ENCODE assay signal across 23 cellular contexts in the genomic region with DNA sequence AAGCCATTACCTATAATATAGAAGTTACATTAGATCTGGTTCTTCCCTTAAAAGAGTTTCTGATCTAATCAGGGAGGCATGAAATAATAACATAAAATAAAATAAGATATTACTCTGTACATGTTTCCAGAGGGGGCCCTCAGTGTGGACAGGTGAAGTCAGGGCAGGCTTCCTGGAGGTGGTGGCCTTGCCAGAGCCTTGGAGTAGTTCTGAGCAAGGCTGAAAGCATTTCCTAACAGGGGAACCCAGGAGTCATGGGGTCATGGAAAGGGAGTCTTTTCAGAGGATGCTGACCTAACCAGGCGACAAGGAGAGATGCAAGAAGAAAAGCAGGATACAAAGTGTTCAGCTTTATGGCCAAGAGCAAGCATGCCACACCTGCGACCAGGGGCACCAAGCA.
"Had no signal": no experiment of that assay in that cellular context is flagged by ENCODE, and none has a peak within 500 bp of the region (broad histone marks: within the 10 kb centered on the region; RNA-seq: fewer than 3 reads in every experiment).

No MANE protein-coding gene starts in this region.

- H2AFZ ChIP-seq: PC-9 had no signal

- H3K4me3 Mint-ChIP-seq: T-cell had no signal

- H3K27me3 Mint-ChIP-seq: T-cell had no signal

- H3K4me2 ChIP-seq: PC-9 had no signal

- H3K27me3 ChIP-seq: SJCRH30 had no signal

- H3K9me3 ChIP-seq: SJCRH30 had no signal

- H3K36me3 ChIP-seq: SJCRH30 had no signal

- H3K27ac Mint-ChIP-seq: T-cell had no signal

- H3K4me1 Mint-ChIP-seq: T-cell had no signal

- H3K4me3 ChIP-seq: PC-9, SK-N-MC had no signal

- DNase-seq: Karpas-422, MV-4-11, NCI-H1092, NCI-H1105, NCI-H1436 treated with DMSO at 0.1 percent for 48 hours, NCI-H1694 treated with DMSO at 0.1 percent for 48 hours, NCI-H187 treated with DMSO at 0.1 percent for 48 hours, NCI-H2029, NCI-H2171 treated with DMSO at 0.1 percent for 48 hours, NCI-H2227 treated with DMSO at 0.1 percent for 48 hours, NCI-H345, NCI-H446, NCI-H510A treated with DMSO at 0.1 percent for 48 hours, NCI-H524 treated with DMSO at 0.1 percent for 48 hours, NCI-H526 treated with DMSO at 0.1 percent for 48 hours, NCI-H774, PC-9, SHP77, SIG-M5, SJCRH30, T-cell had no signal

- H3K27ac ChIP-seq: PC-9, RWPE1, SJCRH30, SK-N-MC had no signal
